In genomic region chr2:23788100-23788499, GRCh38 we compare ENCODE assay signal across 7 cellular contexts.
DNase-seq lines count a peak whose midpoint lies in the region; ATAC-seq and TF ChIP-seq lines count a peak whose summit lies in the region.

No MANE protein-coding gene starts in this region.

- H3K4me3 ChIP-seq in BE2C (ENCODE audit: low read depth, low read length) = no peak overlapping the region
- H3K4me3 ChIP-seq in MG63 = no peak overlapping the region

- DNase-seq in KBM-7 (peak; percentile 78), medulla oblongata (ENCODE audit: extremely low spot score) (peak; percentile 7), BE2C (no peak), MG63 (no peak)

- H3K9me3 ChIP-seq in BE2C (no peaks in the 10 kb centered on the region), MG63 (no peaks in the 10 kb centered on the region)

- H3K27me3 ChIP-seq in BE2C (no peaks in the 10 kb centered on the region), MG63 (no peaks in the 10 kb centered on the region)

- TF ChIP-seq CTCF in BE2C (IDR thresholded peaks at IDR 0.05; ENCODE audit: low read depth, low read length) = no peak

- ATAC-seq in GM18519 (IDR thresholded peaks at IDR 0.05; ENCODE audit: low FRiP score, unreplicated experiment) (peak; percentile 95), GM21619 (IDR thresholded peaks at IDR 0.05; ENCODE audit: unreplicated experiment) (peak; percentile 87), HG03521 (IDR thresholded peaks at IDR 0.05; ENCODE audit: unreplicated experiment) (no peak)

- in situ Hi-C loops in KBM-7 (cut with MboI; ENCODE audit: low pct_unique_long_range_greater_than_20kb, low sequenced_read_pairs) = no loop called here

- peaks cover 3% of the 10 kb centered on the region for H3K36me3 ChIP-seq in BE2C
- no peaks in the 10 kb centered on the region for H3K36me3 ChIP-seq in MG63

- H3K4me1 ChIP-seq in BE2C = no peaks in the 10 kb centered on the region; the same call in 1 of the 2 replicates

Comparison
In these comparisons a context has a peak if more than half of its experiments do, and no peak if none do; other contexts are left out.
1. DNase-seq: peak in KBM-7 (single experiment) and medulla oblongata (single experiment); none in BE2C (single experiment) and MG63 (single experiment).